In the genomic region with DNA sequence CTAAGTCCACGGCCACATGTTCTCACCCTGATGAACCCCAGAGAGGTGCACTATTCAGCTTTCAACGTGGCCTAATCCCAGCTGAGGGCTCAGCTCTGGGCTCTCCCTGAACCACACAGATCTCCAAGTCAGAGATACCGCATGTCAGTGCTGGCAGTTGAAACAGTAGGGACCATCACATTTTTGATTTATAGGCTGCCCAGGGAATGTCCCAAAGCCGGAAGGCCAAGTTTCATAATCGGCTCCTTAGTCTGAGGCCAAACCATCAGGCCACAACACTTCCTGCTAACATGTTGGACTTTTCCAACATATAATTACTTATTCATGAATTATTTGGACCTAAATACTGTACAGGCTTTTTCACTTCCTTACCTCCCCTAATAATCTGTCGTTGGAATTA, we compare ENCODE assay signal across 1 cellular context.
TF ChIP-seq lines count a peak whose summit lies in the region.

No MANE protein-coding gene starts in this region.

TF ChIP-seq in HepG2, 621 proteins besides CTCF, POLR2A, EP300 and RAD21 (continued from another document):
- TF ChIP-seq, protein P1, sequence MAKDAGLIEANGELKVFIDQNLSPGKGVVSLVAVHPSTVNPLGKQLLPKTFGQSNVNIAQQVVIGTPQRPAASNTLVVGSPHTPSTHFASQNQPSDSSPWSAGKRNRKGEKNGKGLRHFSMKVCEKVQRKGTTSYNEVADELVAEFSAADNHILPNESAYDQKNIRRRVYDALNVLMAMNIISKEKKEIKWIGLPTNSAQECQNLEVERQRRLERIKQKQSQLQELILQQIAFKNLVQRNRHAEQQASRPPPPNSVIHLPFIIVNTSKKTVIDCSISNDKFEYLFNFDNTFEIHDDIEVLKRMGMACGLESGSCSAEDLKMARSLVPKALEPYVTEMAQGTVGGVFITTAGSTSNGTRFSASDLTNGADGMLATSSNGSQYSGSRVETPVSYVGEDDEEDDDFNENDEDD (CRISPR knock-in tag; IDR thresholded peaks at IDR 0.05; ENCODE audit: borderline replicate concordance) = no peak
